Comparison of ENCODE assay signal across 15 cellular contexts in genomic region chr10:18681971-18682403, GRCh38. TPM values are rescaled to one million over a fixed set of nuclear protein-coding genes. Genes with fewer than 3 reads are reported as not detected.
DNase-seq lines count a peak whose midpoint lies in the region; ATAC-seq and TF ChIP-seq lines count a peak whose summit lies in the region.
"Had no signal": no experiment of that assay in that cellular context is flagged by ENCODE, and none has a peak within 500 bp of the region (broad histone marks: within the 10 kb centered on the region; RNA-seq: fewer than 3 reads in every experiment).

No MANE protein-coding gene starts in this region.

- no peak for ATAC-seq in GM21723 (IDR thresholded peaks at IDR 0.05; ENCODE audit: unreplicated experiment)
- no peak for ATAC-seq in activated T-cell treated with anti-CD3 and anti-CD28 coated beads, Interleukin-2, amount 50 U/mL, for 72 hours (replicated peaks in 1 of 2)
- ATAC-seq: mucosa of descending colon had no signal

- no peak overlapping the region for H3K27ac Mint-ChIP-seq in activated T-cell treated with anti-CD3 and anti-CD28 coated beads, Interleukin-2, amount 50 U/mL, for 72 hours
- no peak overlapping the region for H3K27ac Mint-ChIP-seq in activated T-cell treated with anti-CD3 and anti-CD28 coated beads, Interleukin-2, amount 50 U/mL, for 24 hours
- H3K27ac Mint-ChIP-seq: stimulated activated naive CD8-positive, alpha-beta T cell treated with anti-CD3 and anti-CD28 coated beads, Interleukin-15, Interleukin-2, amounts not matched to agents 100 ng/mL and 50 ng/mL, for 24 hours had no signal

- no peaks in the 10 kb centered on the region for H3K27me3 Mint-ChIP-seq in activated T-cell treated with anti-CD3 and anti-CD28 coated beads, Interleukin-2, amount 50 U/mL, for 72 hours (ENCODE audit: low read depth)
- no peaks in the 10 kb centered on the region for H3K27me3 Mint-ChIP-seq in activated T-cell treated with anti-CD3 and anti-CD28 coated beads, Interleukin-2, amount 50 U/mL, for 24 hours
- H3K27me3 Mint-ChIP-seq: CD8-positive, alpha-beta memory T cell; stimulated activated naive CD8-positive, alpha-beta T cell treated with anti-CD3 and anti-CD28 coated beads, Interleukin-15, Interleukin-2, amounts not matched to agents 100 ng/mL and 50 ng/mL, for 24 hours had no signal

- TF ChIP-seq CTCF in fibroblast of mammary gland (conservative IDR thresholded peaks at IDR 0.05; ENCODE audit: control insufficient read depth, insufficient read depth, low read depth, low read length) (no peak), retinal pigment epithelial cell (conservative IDR thresholded peaks at IDR 0.05; ENCODE audit: low read depth, low read length) (no peak)

- H3K4me3 Mint-ChIP-seq in activated T-cell treated with anti-CD3 and anti-CD28 coated beads, Interleukin-2, amount 50 U/mL, for 72 hours, result no peak overlapping the region
- no peak overlapping the region for H3K4me3 Mint-ChIP-seq in activated T-cell treated with anti-CD3 and anti-CD28 coated beads, Interleukin-2, amount 50 U/mL, for 24 hours
- H3K4me3 Mint-ChIP-seq: CD8-positive, alpha-beta memory T cell; stimulated activated naive CD8-positive, alpha-beta T cell treated with anti-CD3 and anti-CD28 coated beads, Interleukin-15, Interleukin-2, amounts not matched to agents 100 ng/mL and 50 ng/mL, for 24 hours had no signal

- peak; percentile 68 for DNase-seq in EH (ENCODE audit: low read depth)
- DNase-seq in RPMI7951 (ENCODE audit: low read depth), result peak; percentile 18
- DNase-seq in fibroblast of mammary gland (ENCODE audit: low read depth), result peak; percentile 31
- peak; percentile 69 for DNase-seq in retinal pigment epithelial cell (ENCODE audit: low read depth)
- DNase-seq in amygdala (lab: John Stamatoyannopoulos, UW), result no peak
- no peak for DNase-seq in activated T-cell treated with anti-CD3 and anti-CD28 coated beads, Interleukin-2, amount 50 U/mL, for 72 hours
- no peak for DNase-seq in activated T-cell treated with anti-CD3 and anti-CD28 coated beads, Interleukin-2, amount 50 U/mL, for 24 hours
- DNase-seq: activated naive CD4-positive, alpha-beta T cell; CD8-positive, alpha-beta memory T cell; esophagus squamous epithelium; mucosa of descending colon; NCI-H1436 treated with DMSO at 0.1 percent for 48 hours; NCI-H524 treated with DMSO at 0.1 percent for 48 hours had no signal

- no peak overlapping the region for H3K4me3 ChIP-seq in fibroblast of mammary gland (ENCODE audit: control insufficient read depth, low read depth, low read length)
- no peak overlapping the region for H3K4me3 ChIP-seq in retinal pigment epithelial cell (ENCODE audit: low read length)
- H3K4me3 ChIP-seq: esophagus squamous epithelium, mucosa of descending colon had no signal

- H3K4me1 Mint-ChIP-seq in activated T-cell treated with anti-CD3 and anti-CD28 coated beads, Interleukin-2, amount 50 U/mL, for 72 hours (ENCODE audit: low read depth), result peaks cover 17% of the 10 kb centered on the region
- peaks cover 16% of the 10 kb centered on the region for H3K4me1 Mint-ChIP-seq in activated T-cell treated with anti-CD3 and anti-CD28 coated beads, Interleukin-2, amount 50 U/mL, for 24 hours (ENCODE audit: low read depth)

- H3K36me3 Mint-ChIP-seq in activated T-cell treated with anti-CD3 and anti-CD28 coated beads, Interleukin-2, amount 50 U/mL, for 72 hours (ENCODE audit: insufficient read depth in 2 of 2), result peaks cover 1% of the 10 kb centered on the region in 2 donors
- peaks cover 38% of the 10 kb centered on the region for H3K36me3 Mint-ChIP-seq in activated T-cell treated with anti-CD3 and anti-CD28 coated beads, Interleukin-2, amount 50 U/mL, for 24 hours (ENCODE audit: low read depth)

- H3K9me3 Mint-ChIP-seq in activated T-cell treated with anti-CD3 and anti-CD28 coated beads, Interleukin-2, amount 50 U/mL, for 72 hours, result no peaks in the 10 kb centered on the region
- H3K9me3 Mint-ChIP-seq in activated T-cell treated with anti-CD3 and anti-CD28 coated beads, Interleukin-2, amount 50 U/mL, for 24 hours, result no peaks in the 10 kb centered on the region
- H3K9me3 Mint-ChIP-seq: CD8-positive, alpha-beta memory T cell; stimulated activated naive CD8-positive, alpha-beta T cell treated with anti-CD3 and anti-CD28 coated beads, Interleukin-15, Interleukin-2, amounts not matched to agents 100 ng/mL and 50 ng/mL, for 24 hours had no signal

RNA-seq across cellular contexts. Expression of gene ARL5B, which starts 22.8 kb away (rescaled TPM):
- total RNA-seq in RPMI7951 (2014; rRNA removed; shearing (Covaris generic)), result 19.6 and 23.7 TPM in 2 replicates
- total RNA-seq in activated T-cell treated with anti-CD3 and anti-CD28 coated beads, Interleukin-2, amount 50 U/mL, for 72 hours, result 10 to 100 TPM; 17.5 to 18.5 TPM

RNA-seq across cellular contexts. Expression of gene NSUN6, which starts 30.6 kb away (rescaled TPM):
- total RNA-seq in RPMI7951 (2014; rRNA removed; shearing (Covaris generic)), result 9.6 and 10.0 TPM in 2 replicates
- 10 to 100 TPM; 22.4 to 23.8 TPM for total RNA-seq in activated T-cell treated with anti-CD3 and anti-CD28 coated beads, Interleukin-2, amount 50 U/mL, for 72 hours

Comparison
In these comparisons a context has a peak if more than half of its experiments do, and no peak if none do; other contexts are left out.
1. DNase-seq: peak in EH (single experiment), RPMI7951 (single experiment), fibroblast of mammary gland (single experiment) and retinal pigment epithelial cell (single experiment); none in amygdala (0 of 56), activated T-cell treated with anti-CD3 and anti-CD28 coated beads, Interleukin-2, amount 50 U/mL, for 72 hours (0 of 2) and activated T-cell treated with anti-CD3 and anti-CD28 coated beads, Interleukin-2, amount 50 U/mL, for 24 hours (single experiment).